In genomic region chr13:78137404-78138142, GRCh38 we compare ENCODE assay signal across 8 cellular contexts.
DNase-seq lines count a peak whose midpoint lies in the region; ATAC-seq, FAIRE-seq and TF ChIP-seq lines count a peak whose summit lies in the region.

No MANE protein-coding gene starts in this region.

- H3K27me3 Mint-ChIP-seq in activated CD4-positive, alpha-beta memory T cell treated with anti-CD3 and anti-CD28 coated beads for 36 hours = no peaks in the 10 kb centered on the region

- H3K4me2 ChIP-seq in osteoblast (ENCODE audit: insufficient read depth, low read length) = peak overlapping the region; percentile 73

- H3K27ac Mint-ChIP-seq in activated CD4-positive, alpha-beta memory T cell treated with anti-CD3 and anti-CD28 coated beads for 36 hours = no peak overlapping the region

- peak; percentile 92 for FAIRE-seq in GM19239 (lab: Jason Lieb, UNC)

- CTCF ChIA-PET in activated CD4-positive, alpha-beta memory T cell treated with anti-CD3 and anti-CD28 coated beads for 36 hours (lab: Charles Lee) = interaction anchor here (0.6 to 4.5 kb wide), 20 partner anchors 10 to 1009 kb away, joined by 3 to 66 read pairs (median 3); no protein-coding TSS in a partner anchor

- TF ChIP-seq CTCF in foreskin keratinocyte (conservative IDR thresholded peaks at IDR 0.05) = peak; percentile 81
- peak; percentile 69 for TF ChIP-seq CTCF in osteoblast (IDR thresholded peaks at IDR 0.05; ENCODE audit: extremely low read depth, low read depth, low read length)

- DNase-seq in DMS153 (lab: John Stamatoyannopoulos, UW) = peak; percentile 68
- no peak for DNase-seq in GM19239 (ENCODE audit: insufficient read length, low spot score)
- DNase-seq in NCI-H2081 (lab: John Stamatoyannopoulos, UW) = peak; percentile 71 to 74
- DNase-seq in activated CD4-positive, alpha-beta memory T cell treated with anti-CD3 and anti-CD28 coated beads for 36 hours = peak; percentile 12
- DNase-seq in foreskin keratinocyte = peak; percentile 36 to 66
- peak; percentile 36 for DNase-seq in osteoblast (ENCODE audit: insufficient read length, low spot score, missing footprints)
- DNase-seq in T-helper 9 cell = no peak

- H4K20me1 ChIP-seq in osteoblast (ENCODE audit: insufficient read depth, low read length) = no peaks in the 10 kb centered on the region

- POLR2A ChIA-PET in activated CD4-positive, alpha-beta memory T cell treated with anti-CD3 and anti-CD28 coated beads for 36 hours (lab: Charles Lee) = no interaction called here

- H3K9me3 Mint-ChIP-seq in activated CD4-positive, alpha-beta memory T cell treated with anti-CD3 and anti-CD28 coated beads for 36 hours = no peaks in the 10 kb centered on the region

- H3K79me2 ChIP-seq in osteoblast (ENCODE audit: insufficient read depth, low read length) = no peaks in the 10 kb centered on the region

- no peak overlapping the region for H3K27ac ChIP-seq in foreskin keratinocyte
- H3K27ac ChIP-seq in osteoblast (ENCODE audit: low read depth, low read length) = no peak overlapping the region

- intact Hi-C loops in activated CD4-positive, alpha-beta memory T cell treated with anti-CD3 and anti-CD28 coated beads for 36 hours (cut with micrococcal nuclease) = loop anchor here (1.0 to 5.0 kb wide), 3 partner anchors 470 to 1255 kb away; no protein-coding TSS in a partner anchor

- peak overlapping the region; percentile 9 for H3K4me3 ChIP-seq in osteoblast (ENCODE audit: insufficient read depth, low read length)

- H3K4me3 Mint-ChIP-seq in activated CD4-positive, alpha-beta memory T cell treated with anti-CD3 and anti-CD28 coated beads for 36 hours = no peak overlapping the region

- no peaks in the 10 kb centered on the region for H3K9me3 ChIP-seq in osteoblast (ENCODE audit: low read depth, low read length)

- H3K4me1 Mint-ChIP-seq in activated CD4-positive, alpha-beta memory T cell treated with anti-CD3 and anti-CD28 coated beads for 36 hours (ENCODE audit: low read depth) = peaks cover 3% of the 10 kb centered on the region

- H2AFZ ChIP-seq in osteoblast (ENCODE audit: low read length) = peak overlapping the region; percentile 78

- no peaks in the 10 kb centered on the region for H3K36me3 ChIP-seq in osteoblast (ENCODE audit: insufficient read depth, low read length)

- no peaks in the 10 kb centered on the region for H3K4me1 ChIP-seq in foreskin keratinocyte
- H3K4me1 ChIP-seq in osteoblast (ENCODE audit: insufficient read depth, low read length) = no peaks in the 10 kb centered on the region

- no peaks in the 10 kb centered on the region for H3K27me3 ChIP-seq in foreskin keratinocyte
- H3K27me3 ChIP-seq in osteoblast (ENCODE audit: insufficient read depth, low read length) = no peaks in the 10 kb centered on the region

- no peaks in the 10 kb centered on the region for H3K36me3 Mint-ChIP-seq in activated CD4-positive, alpha-beta memory T cell treated with anti-CD3 and anti-CD28 coated beads for 36 hours

- peak; percentile 84 for ATAC-seq in HG03135 (IDR thresholded peaks at IDR 0.05; ENCODE audit: unreplicated experiment)
- ATAC-seq in foreskin keratinocyte = peak; percentile 94

Comparison
In these comparisons a context has a peak if more than half of its experiments do, and no peak if none do; other contexts are left out.
1. DNase-seq: peak in DMS153 (single experiment), NCI-H2081 (2 of 2), activated CD4-positive, alpha-beta memory T cell treated with anti-CD3 and anti-CD28 coated beads for 36 hours (single experiment), foreskin keratinocyte (2 of 2) and osteoblast (single experiment); none in GM19239 (single experiment) and T-helper 9 cell (single experiment).